ENCODE assay signal across 27 cellular contexts in genomic region chr1:212091438-212092121, GRCh38. TPM values are rescaled to one million over a fixed set of nuclear protein-coding genes. Genes with fewer than 3 reads are reported as not detected.
DNase-seq lines count a peak whose midpoint lies in the region; ATAC-seq, FAIRE-seq and TF ChIP-seq lines count a peak whose summit lies in the region.
"Had no signal": no experiment of that assay in that cellular context is flagged by ENCODE, and none has a peak within 500 bp of the region (broad histone marks: within the 10 kb centered on the region; RNA-seq: fewer than 3 reads in every experiment).

No MANE protein-coding gene starts in this region.

- no TSS peak for BruUV-seq in IMR-90 (replicated peaks; lab: Mats Ljungman, UMichigan)

- peak; percentile 84 for FAIRE-seq in D721Med (lab: Jason Lieb, UNC)
- no peak for FAIRE-seq in H54 (lab: Jason Lieb, UNC)
- FAIRE-seq: A204.1, GM12878, GM12892, GM18507 had no signal

- in situ Hi-C loops in IMR-90 (cut with MboI; ENCODE audit: low sequenced_read_pairs), result no loop called here

- no peaks in the 10 kb centered on the region for H3K27me3 ChIP-seq in IMR-90 (ENCODE audit: control insufficient read depth, insufficient read depth, low read length)
- H3K27me3 ChIP-seq in neutrophil, result no peaks in the 10 kb centered on the region
- H3K27me3 ChIP-seq: BLaER1 treated with 17β-estradiol and CSF1 and Interleukin-3, amounts not matched to agents 10 nM and 100 nM had no signal

- H3K4me1 ChIP-seq in IMR-90 (ENCODE audit: control insufficient read depth, insufficient read depth, low read length) (peaks cover 2% of the 10 kb centered on the region; the same call in 1 of the 2 replicates), neutrophil (ENCODE audit: control insufficient read depth in 1 of 2, insufficient read depth in 1 of 2, low read depth in 1 of 2, low read length in 1 of 2) (peaks cover 41 to 48% of the 10 kb centered on the region in 2 experiments)
- H3K4me1 ChIP-seq: Caco-2 had no signal

- no peak overlapping the region for H2BK20ac ChIP-seq in IMR-90 (ENCODE audit: low read depth, low read length)

- H3K23ac ChIP-seq in IMR-90 (ENCODE audit: low read depth, low read length), result no peak overlapping the region

- no peak overlapping the region for H4K91ac ChIP-seq in IMR-90 (ENCODE audit: insufficient read depth, low read depth, low read length)

- no peak overlapping the region for H3K4me2 ChIP-seq in IMR-90 (ENCODE audit: low read depth, low read length)

- H4K8ac ChIP-seq in IMR-90 (ENCODE audit: low read depth in 2 of 2, low read length in 2 of 2), result no peak overlapping the region

- ATAC-seq in IMR-90 (ENCODE audit: low read depth), result no peak
- ATAC-seq in HG02970 (IDR thresholded peaks at IDR 0.05; ENCODE audit: low FRiP score, unreplicated experiment), result no peak
- ATAC-seq: CD8-positive, alpha-beta T cell; GM12878 had no signal

- H3K4me3 ChIP-seq in IMR-90 (ENCODE audit: insufficient read depth, low read depth, low read length) (no peak overlapping the region), neutrophil (ENCODE audit: low read depth in 1 of 2, low read length in 1 of 2) (no peak overlapping the region)
- H3K4me3 ChIP-seq: BLaER1 treated with 17β-estradiol and CSF1 and Interleukin-3, amounts not matched to agents 10 nM and 100 nM; GM12878 had no signal

- POLR2A ChIA-PET in IMR-90 (lab: Charles Lee; ENCODE audit: unreplicated experiment), result no interaction called here

- no peak overlapping the region for H3K56ac ChIP-seq in IMR-90 (ENCODE audit: extremely low read depth, insufficient read depth, low read length)

- TF ChIP-seq CTCF in D721Med (IDR thresholded peaks at IDR 0.05; ENCODE audit: insufficient read depth, missing control alignments), result no peak
- TF ChIP-seq CTCF in IMR-90 (conservative IDR thresholded peaks at IDR 0.05; ENCODE audit: low read depth, low read length), result no peak
- TF ChIP-seq CTCF in VCaP (conservative IDR thresholded peaks at IDR 0.05), result no peak
- no peak for TF ChIP-seq CTCF in neutrophil (IDR thresholded peaks at IDR 0.05)

- H2BK5ac ChIP-seq in IMR-90 (ENCODE audit: low read depth, low read length, poor library complexity, severe bottlenecking), result no peak overlapping the region

- TF ChIP-seq RAD21 in IMR-90 (IDR thresholded peaks at IDR 0.05; ENCODE audit: low read length), result no peak

- H2AK9ac ChIP-seq in IMR-90 (replicated peaks; ENCODE audit: low read depth, low read length, poor library complexity), result no peak overlapping the region

- H3K9me1 ChIP-seq in IMR-90 (ENCODE audit: insufficient read depth, low read length), result no peaks in the 10 kb centered on the region

- H2BK120ac ChIP-seq in IMR-90 (ENCODE audit: low read depth, low read length), result no peak overlapping the region

- DNase-seq in D721Med (ENCODE audit: insufficient read length, low spot score), result no peak
- DNase-seq in IMR-90, result no peak
- no peak for DNase-seq in H54 (ENCODE audit: insufficient read length, low spot score)
- DNase-seq in central memory CD4-positive, alpha-beta T cell, result no peak
- DNase-seq in HPDE6-E6E7 (ENCODE audit: extremely low spot score), result no peak
- DNase-seq: 8988T; AML-193; Caco-2; Calu3; CD4-positive, alpha-beta T cell; CD8-positive, alpha-beta T cell; DMS 273 treated with DMSO at 0.1 percent for 48 hours; DMS153; DMS53; DMS79; DND-41; EL; GDM1 had no signal

- no peak overlapping the region for H2AK5ac ChIP-seq in IMR-90 (ENCODE audit: low read depth, low read length)

- TF ChIP-seq POLR2A in IMR-90 (IDR thresholded peaks at IDR 0.05; ENCODE audit: low read depth, low read length), result no peak
- TF ChIP-seq POLR2A in H54 (IDR thresholded peaks at IDR 0.05; ENCODE audit: low read depth, low read length), result no peak

- no peak overlapping the region for H3K14ac ChIP-seq in IMR-90 (replicated peaks; ENCODE audit: low read depth, low read length)

- CTCF ChIA-PET in IMR-90 (lab: Yijun Ruan, JAX), result no interaction called here

- H3K27ac ChIP-seq in IMR-90 (ENCODE audit: insufficient read depth, low read length) (no peak overlapping the region), VCaP (peak overlapping the region; percentile 71; the same call in 1 of the 2 replicates), neutrophil (peak overlapping the region; percentile 80)
- H3K27ac ChIP-seq: BLaER1 treated with 17β-estradiol and CSF1 and Interleukin-3, amounts not matched to agents 10 nM and 100 nM; C4-2B had no signal

- H3K18ac ChIP-seq in IMR-90 (ENCODE audit: low read depth, low read length), result no peak overlapping the region

- dilution Hi-C loops in IMR-90 (cut with HindIII; ENCODE audit: low sequenced_read_pairs, unreplicated experiment), result no loop called here

- no peak overlapping the region for H2BK15ac ChIP-seq in IMR-90 (ENCODE audit: low read depth, low read length)

- H3K36me3 ChIP-seq in IMR-90 (ENCODE audit: control insufficient read depth, insufficient read depth, low read length) (no peaks in the 10 kb centered on the region), neutrophil (no peaks in the 10 kb centered on the region)

- WGBS in IMR-90 (ENCODE audit: extremely low coverage in 2 of 2, insufficient read length in 1 of 2), 2 experiments, result no CpG with 5 or more reads among the region's 6 CpGs

- H3K9me3 ChIP-seq in IMR-90 (ENCODE audit: control insufficient read depth, insufficient read depth, low read length), result no peaks in the 10 kb centered on the region
- H3K9me3 ChIP-seq in neutrophil, result no peaks in the 10 kb centered on the region
- H3K9me3 ChIP-seq: Caco-2 had no signal

- no peaks in the 10 kb centered on the region for H4K20me1 ChIP-seq in IMR-90 (ENCODE audit: insufficient read depth, low read length)
- H4K20me1 ChIP-seq: BLaER1 treated with 17β-estradiol and CSF1 and Interleukin-3, amounts not matched to agents 10 nM and 100 nM had no signal

- no peak overlapping the region for H4K5ac ChIP-seq in IMR-90 (ENCODE audit: low read depth, low read length)

- H3K9ac ChIP-seq in IMR-90 (ENCODE audit: low read depth, low read length), result no peak overlapping the region
- H3K9ac ChIP-seq: BLaER1 treated with 17β-estradiol and CSF1 and Interleukin-3, amounts not matched to agents 10 nM and 100 nM had no signal

- H3K79me1 ChIP-seq in IMR-90 (ENCODE audit: low read depth in 1 of 2, low read length in 2 of 2), result peaks cover 0 to 8% of the 10 kb centered on the region in 2 experiments; a peak in 2 of 4 replicates

- H3K4ac ChIP-seq in IMR-90 (ENCODE audit: low read depth, low read length), result no peak overlapping the region

- intact Hi-C loops in IMR-90 (cut with micrococcal nuclease), result no loop called here

- H2AFZ ChIP-seq in IMR-90 (replicated peaks; ENCODE audit: low read length, poor library complexity), result no peak overlapping the region

TF ChIP-seq in IMR-90, 13 proteins besides CTCF, POLR2A, EP300 and RAD21:
- no peak for TF ChIP-seq MAZ (IDR thresholded peaks at IDR 0.05; ENCODE audit: borderline replicate concordance, low read depth, low read length)
- peak; percentile 34; the same call in 1 of the 2 replicates for TF ChIP-seq CEBPB (IDR thresholded peaks at IDR 0.05; ENCODE audit: low read depth, low read length)
- no peak for TF ChIP-seq ELK1 (IDR thresholded peaks at IDR 0.05; ENCODE audit: borderline replicate concordance, low read depth, low read length)

RNA-seq across cellular contexts. Expression of gene DTL, which starts 56.0 kb away (rescaled TPM):
- total RNA-seq in IMR-90 (2012; rRNA removed), result 16.7 and 19.9 TPM in 2 replicates
- 10.5 and 11.8 TPM in 2 replicates for polyA plus RNA-seq in IMR-90 (2012; rRNA removed)
- 2.5 and 3.3 TPM in 2 replicates for polyA plus RNA-seq in IMR-90 (2012; cell fraction: cytosol; rRNA removed)
- polyA plus RNA-seq in IMR-90 (2012; cell fraction: nucleus; rRNA removed; ENCODE audit: low replicate concordance), result 2.7 and 10.6 TPM in 2 replicates

RNA-seq across cellular contexts. Expression of gene INTS7, which starts 56.2 kb away (rescaled TPM):
- 20.3 and 24.9 TPM in 2 replicates for total RNA-seq in IMR-90 (2012; rRNA removed)
- 8.3 and 8.8 TPM in 2 replicates for polyA plus RNA-seq in IMR-90 (2012; rRNA removed)
- 2.3 and 4.0 TPM in 2 replicates for polyA plus RNA-seq in IMR-90 (2012; cell fraction: cytosol; rRNA removed)
- polyA plus RNA-seq in IMR-90 (2012; cell fraction: nucleus; rRNA removed; ENCODE audit: low replicate concordance), result 1.9 and 10.2 TPM in 2 replicates
